In the genomic region with DNA sequence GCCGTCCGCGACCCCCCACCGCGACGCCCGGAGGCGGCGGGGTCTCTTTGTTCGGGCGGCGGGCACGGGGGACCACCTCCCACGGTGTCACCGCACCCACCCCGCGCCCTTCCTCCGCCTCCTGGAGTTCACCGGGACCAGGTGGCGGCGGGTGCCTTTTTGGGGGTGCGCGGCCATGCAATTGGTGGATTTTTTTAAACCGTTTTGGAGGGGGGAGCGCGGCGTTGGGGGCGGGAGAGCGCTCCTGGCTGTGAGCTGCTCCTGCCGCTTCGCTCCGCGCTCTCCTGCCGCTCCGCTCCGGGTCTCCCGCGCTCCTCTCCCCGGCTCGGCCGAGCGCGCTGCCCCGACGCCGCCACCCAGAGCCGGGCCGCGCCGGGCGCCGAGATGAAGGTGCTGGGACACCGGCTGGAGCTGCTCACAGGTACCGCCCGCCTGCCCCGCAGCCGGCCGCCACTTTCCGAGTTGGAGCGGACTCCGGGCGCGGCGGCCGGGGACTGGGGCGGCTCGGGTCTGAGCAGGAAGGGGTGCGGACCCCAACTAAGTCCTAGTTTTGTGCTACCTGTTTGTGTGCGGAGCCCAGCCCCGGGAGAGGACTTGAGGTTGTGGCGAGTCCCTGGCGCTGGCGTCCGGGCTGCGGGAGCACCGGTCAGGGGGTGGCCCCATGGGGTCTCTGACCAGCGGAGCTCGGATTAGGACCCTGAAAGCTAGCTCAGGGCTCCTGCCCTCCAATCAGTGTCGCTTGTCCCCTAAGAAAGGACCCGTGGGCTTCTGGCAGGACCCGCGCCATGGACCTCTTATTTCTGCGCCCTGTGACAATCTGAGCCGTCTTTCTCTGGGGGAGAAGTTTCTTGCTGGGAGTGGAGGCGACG, we compare ENCODE assay signal across 8 cellular contexts. TPM values are rescaled to one million over a fixed set of nuclear protein-coding genes. Genes with fewer than 3 reads are reported as not detected.
DNase-seq lines count a peak whose midpoint lies in the region; ATAC-seq and TF ChIP-seq lines count a peak whose summit lies in the region.

No MANE protein-coding gene starts in this region.

- TF ChIP-seq CTCF in lower lobe of right lung (IDR thresholded peaks at IDR 0.05) = no peak

- ATAC-seq in lower lobe of right lung (peak; percentile 64 to 71), HG03095 (IDR thresholded peaks at IDR 0.05; ENCODE audit: unreplicated experiment) (no peak), GM18505 (IDR thresholded peaks at IDR 0.05; ENCODE audit: unreplicated experiment) (no peak), HG03457 (IDR thresholded peaks at IDR 0.05; ENCODE audit: unreplicated experiment) (no peak)

- H3K4me1 ChIP-seq in lower lobe of right lung = peaks cover 9% of the 10 kb centered on the region
- no peaks in the 10 kb centered on the region for H3K4me1 ChIP-seq in urinary bladder (ENCODE audit: insufficient read depth)

- DNase-seq in Ammon's horn (ENCODE audit: low spot score) (peak; percentile 43), HPDE6-E6E7 (ENCODE audit: extremely low spot score) (peak; percentile 27), caudate nucleus (lab: John Stamatoyannopoulos, UW) (peak in 40 of 61 donors; percentile 7 to 82 (median 48)), lower lobe of right lung (no peak)

- peak overlapping the region; percentile 44 for H3K27ac ChIP-seq in caudate nucleus (ENCODE audit: low read depth, low read length)
- peak overlapping the region; percentile 72 for H3K27ac ChIP-seq in lower lobe of right lung
- H3K27ac ChIP-seq in urinary bladder (ENCODE audit: low read depth) = no peak overlapping the region

- H3K4me3 ChIP-seq in lower lobe of right lung = peak overlapping the region; percentile 58
- H3K4me3 ChIP-seq in urinary bladder (ENCODE audit: low read depth, low read length) = peak overlapping the region; percentile 50

- no peak for TF ChIP-seq POLR2A in GM18505 (IDR thresholded peaks at IDR 0.05; ENCODE audit: borderline replicate concordance, extremely low read depth, insufficient read depth, insufficient read length)

- H3K9me3 ChIP-seq in lower lobe of right lung = no peaks in the 10 kb centered on the region

- intact Hi-C loops in lower lobe of right lung (cut with DNase I) = no loop called here

- WGBS in urinary bladder = under 1% methylated on average over 86 of the region's 86 CpGs

- peaks cover 60% of the 10 kb centered on the region for H3K27me3 ChIP-seq in lower lobe of right lung (ENCODE audit: low read depth)

- H3K36me3 ChIP-seq in lower lobe of right lung = no peaks in the 10 kb centered on the region
- H3K36me3 ChIP-seq in urinary bladder (ENCODE audit: insufficient read depth) = no peaks in the 10 kb centered on the region

RNA-seq across cellular contexts. Expression of gene NDRG4, which starts 35.7 kb away (rescaled TPM):
- total RNA-seq in lower lobe of right lung (47.9 TPM), urinary bladder (8.1 TPM)
- polyA plus RNA-seq in urinary bladder = 7.8 TPM

RNA-seq across cellular contexts. Expression of gene SETD6, which starts 51.0 kb away (rescaled TPM):
- total RNA-seq in lower lobe of right lung (17.3 TPM), urinary bladder (15.3 TPM)
- 15.5 TPM for polyA plus RNA-seq in urinary bladder

Comparison
In these comparisons a context has a peak if more than half of its experiments do, and no peak if none do; other contexts are left out.
1. ATAC-seq: peak in lower lobe of right lung (2 of 2); none in HG03095 (single experiment), GM18505 (single experiment) and HG03457 (single experiment).